1 cellular context compared by ENCODE assay signal in the genomic region with DNA sequence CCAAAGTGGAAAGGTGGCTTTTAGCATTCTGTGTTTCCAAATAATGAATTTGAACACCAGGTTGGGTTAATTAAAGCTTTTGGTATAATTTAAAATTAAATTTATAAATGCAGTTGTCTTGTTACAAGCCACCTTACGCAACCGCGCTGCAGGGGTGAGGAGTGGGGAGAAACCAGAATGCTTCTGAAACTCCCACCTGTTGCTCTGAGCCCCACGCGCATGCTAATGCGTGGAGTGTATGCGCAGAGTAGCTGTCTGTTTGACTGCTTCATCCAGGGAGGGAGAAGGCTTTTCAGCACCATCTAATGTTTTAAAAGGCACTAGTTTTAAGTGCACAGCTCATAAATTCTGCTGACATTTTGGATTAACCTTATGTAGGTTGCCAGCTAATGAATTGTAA.
TF ChIP-seq lines count a peak whose summit lies in the region.

No MANE protein-coding gene starts in this region.

TF ChIP-seq in GM23338, 12 proteins besides CTCF, POLR2A, EP300 and RAD21 (continued from another document):
- TF ChIP-seq, protein P1, sequence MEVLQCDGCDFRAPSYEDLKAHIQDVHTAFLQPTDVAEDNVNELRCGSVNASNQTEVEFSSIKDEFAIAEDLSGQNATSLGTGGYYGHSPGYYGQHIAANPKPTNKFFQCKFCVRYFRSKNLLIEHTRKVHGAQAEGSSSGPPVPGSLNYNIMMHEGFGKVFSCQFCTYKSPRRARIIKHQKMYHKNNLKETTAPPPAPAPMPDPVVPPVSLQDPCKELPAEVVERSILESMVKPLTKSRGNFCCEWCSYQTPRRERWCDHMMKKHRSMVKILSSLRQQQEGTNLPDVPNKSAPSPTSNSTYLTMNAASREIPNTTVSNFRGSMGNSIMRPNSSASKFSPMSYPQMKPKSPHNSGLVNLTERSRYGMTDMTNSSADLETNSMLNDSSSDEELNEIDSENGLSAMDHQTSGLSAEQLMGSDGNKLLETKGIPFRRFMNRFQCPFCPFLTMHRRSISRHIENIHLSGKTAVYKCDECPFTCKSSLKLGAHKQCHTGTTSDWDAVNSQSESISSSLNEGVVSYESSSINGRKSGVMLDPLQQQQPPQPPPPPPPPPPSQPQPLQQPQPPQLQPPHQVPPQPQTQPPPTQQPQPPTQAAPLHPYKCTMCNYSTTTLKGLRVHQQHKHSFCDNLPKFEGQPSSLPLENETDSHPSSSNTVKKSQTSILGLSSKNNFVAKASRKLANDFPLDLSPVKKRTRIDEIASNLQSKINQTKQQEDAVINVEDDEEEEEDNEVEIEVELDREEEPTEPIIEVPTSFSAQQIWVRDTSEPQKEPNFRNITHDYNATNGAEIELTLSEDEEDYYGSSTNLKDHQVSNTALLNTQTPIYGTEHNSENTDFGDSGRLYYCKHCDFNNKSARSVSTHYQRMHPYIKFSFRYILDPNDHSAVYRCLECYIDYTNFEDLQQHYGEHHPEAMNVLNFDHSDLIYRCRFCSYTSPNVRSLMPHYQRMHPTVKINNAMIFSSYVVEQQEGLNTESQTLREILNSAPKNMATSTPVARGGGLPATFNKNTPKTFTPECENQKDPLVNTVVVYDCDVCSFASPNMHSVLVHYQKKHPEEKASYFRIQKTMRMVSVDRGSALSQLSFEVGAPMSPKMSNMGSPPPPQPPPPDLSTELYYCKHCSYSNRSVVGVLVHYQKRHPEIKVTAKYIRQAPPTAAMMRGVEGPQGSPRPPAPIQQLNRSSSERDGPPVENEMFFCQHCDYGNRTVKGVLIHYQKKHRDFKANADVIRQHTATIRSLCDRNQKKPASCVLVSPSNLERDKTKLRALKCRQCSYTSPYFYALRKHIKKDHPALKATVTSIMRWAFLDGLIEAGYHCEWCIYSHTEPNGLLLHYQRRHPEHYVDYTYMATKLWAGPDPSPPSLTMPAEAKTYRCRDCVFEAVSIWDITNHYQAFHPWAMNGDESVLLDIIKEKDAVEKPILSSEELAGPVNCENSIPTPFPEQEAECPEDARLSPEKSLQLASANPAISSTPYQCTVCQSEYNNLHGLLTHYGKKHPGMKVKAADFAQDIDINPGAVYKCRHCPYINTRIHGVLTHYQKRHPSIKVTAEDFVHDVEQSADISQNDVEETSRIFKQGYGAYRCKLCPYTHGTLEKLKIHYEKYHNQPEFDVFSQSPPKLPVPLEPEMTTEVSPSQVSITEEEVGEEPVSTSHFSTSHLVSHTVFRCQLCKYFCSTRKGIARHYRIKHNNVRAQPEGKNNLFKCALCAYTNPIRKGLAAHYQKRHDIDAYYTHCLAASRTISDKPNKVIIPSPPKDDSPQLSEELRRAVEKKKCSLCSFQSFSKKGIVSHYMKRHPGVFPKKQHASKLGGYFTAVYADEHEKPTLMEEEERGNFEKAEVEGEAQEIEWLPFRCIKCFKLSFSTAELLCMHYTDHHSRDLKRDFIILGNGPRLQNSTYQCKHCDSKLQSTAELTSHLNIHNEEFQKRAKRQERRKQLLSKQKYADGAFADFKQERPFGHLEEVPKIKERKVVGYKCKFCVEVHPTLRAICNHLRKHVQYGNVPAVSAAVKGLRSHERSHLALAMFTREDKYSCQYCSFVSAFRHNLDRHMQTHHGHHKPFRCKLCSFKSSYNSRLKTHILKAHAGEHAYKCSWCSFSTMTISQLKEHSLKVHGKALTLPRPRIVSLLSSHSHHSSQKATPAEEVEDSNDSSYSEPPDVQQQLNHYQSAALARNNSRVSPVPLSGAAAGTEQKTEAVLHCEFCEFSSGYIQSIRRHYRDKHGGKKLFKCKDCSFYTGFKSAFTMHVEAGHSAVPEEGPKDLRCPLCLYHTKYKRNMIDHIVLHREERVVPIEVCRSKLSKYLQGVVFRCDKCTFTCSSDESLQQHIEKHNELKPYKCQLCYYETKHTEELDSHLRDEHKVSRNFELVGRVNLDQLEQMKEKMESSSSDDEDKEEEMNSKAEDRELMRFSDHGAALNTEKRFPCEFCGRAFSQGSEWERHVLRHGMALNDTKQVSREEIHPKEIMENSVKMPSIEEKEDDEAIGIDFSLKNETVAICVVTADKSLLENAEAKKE (CRISPR knock-in tag; IDR thresholded peaks at IDR 0.05): no peak
- TF ChIP-seq REST (IDR thresholded peaks at IDR 0.05; ENCODE audit: unreplicated experiment): no peak
